Comparison of ENCODE assay signal across 1 cellular context in genomic region chr5:1121101-1121500, GRCh38.
TF ChIP-seq lines count a peak whose summit lies in the region.

No MANE protein-coding gene starts in this region.

TF ChIP-seq in H1, 55 proteins besides CTCF, POLR2A, EP300 and RAD21:
- no peak for TF ChIP-seq POU5F1 (IDR thresholded peaks at IDR 0.05; ENCODE audit: low read depth, low read length)
- no peak for TF ChIP-seq CTBP2 (IDR thresholded peaks at IDR 0.05; ENCODE audit: borderline replicate concordance, insufficient read depth, insufficient read length, low read length)
- TF ChIP-seq, protein P1, sequence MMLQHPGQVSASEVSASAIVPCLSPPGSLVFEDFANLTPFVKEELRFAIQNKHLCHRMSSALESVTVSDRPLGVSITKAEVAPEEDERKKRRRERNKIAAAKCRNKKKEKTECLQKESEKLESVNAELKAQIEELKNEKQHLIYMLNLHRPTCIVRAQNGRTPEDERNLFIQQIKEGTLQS (IDR thresholded peaks at IDR 0.05; ENCODE audit: insufficient read depth, low read depth, low read length) = no peak
- no peak for TF ChIP-seq SRF (IDR thresholded peaks at IDR 0.05; ENCODE audit: low read depth, low read length)
- TF ChIP-seq ZNF274 (IDR thresholded peaks at IDR 0.05; ENCODE audit: borderline replicate concordance, extremely low read depth, low read length) = no peak
- no peak for TF ChIP-seq EZH2 (IDR thresholded peaks at IDR 0.05; ENCODE audit: low read depth, low read length, severe bottlenecking)
- no peak for TF ChIP-seq PHF8 (conservative IDR thresholded peaks at IDR 0.05; ENCODE audit: low read depth, low read length)
- TF ChIP-seq TAF7 (optimal IDR thresholded peaks at IDR 0.05; ENCODE audit: borderline replicate concordance, low read depth, low read length) = no peak
- no peak for TF ChIP-seq KDM4A (IDR thresholded peaks at IDR 0.05; ENCODE audit: low read depth, low read length, severe bottlenecking)
- TF ChIP-seq SIX5 (IDR thresholded peaks at IDR 0.05; ENCODE audit: low read depth, low read length) = no peak
- no peak for TF ChIP-seq CBX8 (IDR thresholded peaks at IDR 0.05; ENCODE audit: borderline replicate concordance, low read depth, low read length)
- no peak for TF ChIP-seq SIN3A (conservative IDR thresholded peaks at IDR 0.05 in 1 of 2, IDR thresholded peaks at IDR 0.05 in 1 of 2; ENCODE audit: low read depth in 1 of 2, low read length in 2 of 2)
- no peak for TF ChIP-seq SP2 (IDR thresholded peaks at IDR 0.05; ENCODE audit: low read length)
- no peak for TF ChIP-seq RNF2 (IDR thresholded peaks at IDR 0.05; ENCODE audit: borderline replicate concordance, low read depth, low read length, missing control alignments, poor library complexity, severe bottlenecking)
- TF ChIP-seq RFX5 (IDR thresholded peaks at IDR 0.05; ENCODE audit: borderline replicate concordance, low read depth, low read length) = no peak
- no peak for TF ChIP-seq NRF1 (IDR thresholded peaks at IDR 0.05; ENCODE audit: low read depth, low read length)
- no peak for TF ChIP-seq POLR2AphosphoS5 (IDR thresholded peaks at IDR 0.05; ENCODE audit: low read depth, low read length)
